ENCODE assay signal across 9 cellular contexts in genomic region chr21:42063206-42063577, GRCh38. TPM values are rescaled to one million over a fixed set of nuclear protein-coding genes. Genes with fewer than 3 reads are reported as not detected.
DNase-seq lines count a peak whose midpoint lies in the region; ATAC-seq and TF ChIP-seq lines count a peak whose summit lies in the region.
"Had no signal": no experiment of that assay in that cellular context is flagged by ENCODE, and none has a peak within 500 bp of the region (broad histone marks: within the 10 kb centered on the region; RNA-seq: fewer than 3 reads in every experiment).

No MANE protein-coding gene starts in this region.

- H3K4me3 ChIP-seq in SU-DHL-6 (ENCODE audit: insufficient read depth, low read length, poor library complexity, severe bottlenecking) (peak overlapping the region; percentile 50), vagina (no peak overlapping the region)

- H3F3A ChIP-seq in SU-DHL-6 (ENCODE audit: insufficient read depth) = peaks cover 57% of the 10 kb centered on the region

- DNase-seq in DMS153 treated with DMSO at 0.1 percent for 48 hours (lab: John Stamatoyannopoulos, UW; ENCODE audit: unreplicated experiment) (peak; percentile 51), medulla oblongata (ENCODE audit: extremely low spot score) (peak; percentile 56), SW 1271 (lab: John Stamatoyannopoulos, UW) (no peak), NCI-H2171 treated with DMSO at 0.1 percent for 48 hours (lab: John Stamatoyannopoulos, UW) (no peak), vagina (ENCODE audit: extremely low spot score in 2 of 2) (no peak)

- no peaks in the 10 kb centered on the region for H3K36me3 ChIP-seq in SU-DHL-6 (ENCODE audit: low read length)
- no peaks in the 10 kb centered on the region for H3K36me3 ChIP-seq in vagina

- no peaks in the 10 kb centered on the region for H4K20me1 ChIP-seq in SU-DHL-6 (ENCODE audit: low read depth, low read length)

- H3K27me3 ChIP-seq in SU-DHL-6 (ENCODE audit: low read length) = no peaks in the 10 kb centered on the region
- no peaks in the 10 kb centered on the region for H3K27me3 ChIP-seq in vagina

- no peaks in the 10 kb centered on the region for H3K79me2 ChIP-seq in SU-DHL-6 (ENCODE audit: insufficient read depth, low read length)

- no peak for TF ChIP-seq POLR2A in vagina (IDR thresholded peaks at IDR 0.05)

- H3K9me2 ChIP-seq in SU-DHL-6 (replicated peaks; ENCODE audit: insufficient read depth, low read length) = no peaks in the 10 kb centered on the region

- H3K9me3 ChIP-seq in SU-DHL-6 (ENCODE audit: insufficient read depth, low read length) (no peaks in the 10 kb centered on the region), vagina (no peaks in the 10 kb centered on the region)

- H3K27ac ChIP-seq in SU-DHL-6 (ENCODE audit: low read depth, low read length) = peak overlapping the region; percentile 98
- H3K27ac ChIP-seq in vagina = no peak overlapping the region

- peak; percentile 24 for ATAC-seq in HG02678 (IDR thresholded peaks at IDR 0.05; ENCODE audit: unreplicated experiment)
- no peak for ATAC-seq in HG02884 (IDR thresholded peaks at IDR 0.05; ENCODE audit: unreplicated experiment)

- peak overlapping the region; percentile 91 for H3K4me2 ChIP-seq in SU-DHL-6 (ENCODE audit: low read depth, low read length, poor library complexity, severe bottlenecking)

- TF ChIP-seq CTCF in SU-DHL-6 (IDR thresholded peaks at IDR 0.05; ENCODE audit: insufficient read depth, low read length, poor library complexity, severe bottlenecking) (no peak), vagina (IDR thresholded peaks at IDR 0.05) (no peak)

- peak overlapping the region; percentile 65 for H3K9ac ChIP-seq in SU-DHL-6 (ENCODE audit: low read length)

- H3K4me1 ChIP-seq in vagina = peaks cover 10% of the 10 kb centered on the region

- H2AFZ ChIP-seq in SU-DHL-6 (ENCODE audit: low read depth, low read length, severe bottlenecking) = no peak overlapping the region

- intact Hi-C loops in vagina (cut with DNase I) = no loop called here

RNA-seq across cellular contexts. Expression of gene UMODL1, which starts 7.9 kb away (rescaled TPM):
- not detected for total RNA-seq in vagina
- total RNA-seq: LHCN-M2 had no signal

RNA-seq across cellular contexts. Expression of gene ZBTB21, which starts 53.0 kb away (rescaled TPM):
- total RNA-seq in vagina = 16.7 TPM

Comparison
In these comparisons a context has a peak if more than half of its experiments do, and no peak if none do; other contexts are left out.
1. DNase-seq: peak in DMS153 treated with DMSO at 0.1 percent for 48 hours (single experiment) and medulla oblongata (single experiment); none in SW 1271 (0 of 2), NCI-H2171 treated with DMSO at 0.1 percent for 48 hours (single experiment) and vagina (0 of 2).